16 cellular contexts compared by ENCODE assay signal in the genomic region with DNA sequence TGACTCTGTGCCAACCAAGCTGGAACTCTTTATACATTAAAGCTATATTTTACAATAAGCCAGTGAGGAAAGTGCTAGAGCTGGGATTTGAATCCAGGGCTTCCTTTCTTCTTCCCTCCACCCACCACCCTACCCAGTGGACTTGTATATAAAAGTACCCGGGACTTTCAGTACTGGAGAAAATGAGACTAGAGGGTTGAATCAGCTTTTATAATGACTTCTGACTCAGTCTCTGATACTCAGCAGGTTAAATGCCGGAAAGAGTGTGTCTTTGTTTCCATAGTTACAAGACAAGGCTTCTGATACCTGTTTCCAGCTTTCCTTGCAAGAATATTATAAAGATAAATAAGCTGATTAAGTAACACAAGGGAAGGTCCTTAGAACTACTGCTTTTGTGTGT.
DNase-seq lines count a peak whose midpoint lies in the region; ATAC-seq lines count a peak whose summit lies in the region.
"Had no signal": no experiment of that assay in that cellular context is flagged by ENCODE, and none has a peak within 500 bp of the region (broad histone marks: within the 10 kb centered on the region; RNA-seq: fewer than 3 reads in every experiment).

No MANE protein-coding gene starts in this region.

- H3K4me2 ChIP-seq in GM23248 (ENCODE audit: unreplicated experiment) = no peak overlapping the region

- no peaks in the 10 kb centered on the region for H3F3A ChIP-seq in GM23248 (ENCODE audit: insufficient read depth)

- no peaks in the 10 kb centered on the region for H3K79me2 ChIP-seq in GM23248 (ENCODE audit: insufficient read depth)

- peak overlapping the region in 1 of 2 donors; percentile 67 for H3K27ac Mint-ChIP-seq in activated naive CD4-positive, alpha-beta T cell treated with anti-CD3 and anti-CD28 coated beads, Interleukin-2, amount 50 U/mL, for 72 hours
- H3K27ac Mint-ChIP-seq: activated naive CD8-positive, alpha-beta T cell treated with anti-CD3 and anti-CD28 coated beads, Interleukin-2, amount 10 ng/mL, durations not matched to agents 7 days and 5 days; T-helper 17 cell had no signal

- H3K9me2 ChIP-seq in GM23248 (ENCODE audit: insufficient read depth) = no peaks in the 10 kb centered on the region

- H3K36me3 ChIP-seq in GM23248 (ENCODE audit: low read depth) = no peaks in the 10 kb centered on the region
- H3K36me3 ChIP-seq: Peyer's patch had no signal

- no peaks in the 10 kb centered on the region for H3K9me3 ChIP-seq in GM23248 (ENCODE audit: low read depth)
- H3K9me3 ChIP-seq: heart left ventricle, Peyer's patch had no signal

- H3K9ac ChIP-seq in GM23248 = no peak overlapping the region

- no peaks in the 10 kb centered on the region for H3K27me3 ChIP-seq in GM23248 (replicated peaks; ENCODE audit: insufficient read depth)
- H3K27me3 ChIP-seq: heart left ventricle, Peyer's patch had no signal

- DNase-seq in ELR (ENCODE audit: low read depth) (peak; percentile 38), GM23248 (peak; percentile 45), kidney glomerular epithelial cell (lab: John Stamatoyannopoulos, UW) (peak; percentile 48), DMS153 treated with DMSO at 0.1 percent for 48 hours (lab: John Stamatoyannopoulos, UW; ENCODE audit: unreplicated experiment) (no peak), mucosa of gallbladder (ENCODE audit: low spot score) (no peak)
- no peak for DNase-seq in activated naive CD4-positive, alpha-beta T cell treated with anti-CD3 and anti-CD28 coated beads, Interleukin-2, amount 50 U/mL, for 72 hours (ENCODE audit: low spot score in 2 of 2)
- DNase-seq: activated CD4-positive, alpha-beta T cell treated with anti-CD3 and anti-CD28 coated beads, Interleukin-2, amount 50 U/mL, for 1 hour; activated naive CD8-positive, alpha-beta T cell treated with anti-CD3 and anti-CD28 coated beads, Interleukin-2, amount 10 ng/mL, durations not matched to agents 7 days and 5 days; C1 segment of cervical spinal cord; erythroblast; heart left ventricle; left cardiac atrium; NCI-H187; Peyer's patch; T-helper 17 cell had no signal

- H3K27ac ChIP-seq in GM23248 = no peak overlapping the region
- H3K27ac ChIP-seq: Peyer's patch had no signal

- H4K20me1 ChIP-seq in GM23248 (ENCODE audit: insufficient read depth) = no peaks in the 10 kb centered on the region

- peak; percentile 87 to 94 for ATAC-seq in activated naive CD4-positive, alpha-beta T cell treated with anti-CD3 and anti-CD28 coated beads, Interleukin-2, amount 50 U/mL, for 72 hours
- ATAC-seq in HG03135 (IDR thresholded peaks at IDR 0.05; ENCODE audit: unreplicated experiment) = no peak
- ATAC-seq: heart left ventricle, T-helper 17 cell had no signal

- no peaks in the 10 kb centered on the region for H3K9me3 Mint-ChIP-seq in activated naive CD4-positive, alpha-beta T cell treated with anti-CD3 and anti-CD28 coated beads, Interleukin-2, amount 50 U/mL, for 72 hours
- H3K9me3 Mint-ChIP-seq: activated naive CD8-positive, alpha-beta T cell treated with anti-CD3 and anti-CD28 coated beads, Interleukin-2, amount 10 ng/mL, durations not matched to agents 7 days and 5 days had no signal

- in situ Hi-C loops in GM23248 (cut with MboI) = loop anchor here (5.0 to 25.0 kb wide), 2 partner anchors 143 to 357 kb away; no protein-coding TSS in a partner anchor

- no peak overlapping the region for H2AFZ ChIP-seq in GM23248

- 12 to 16% methylated on average over 2 of the region's 2 CpGs for whole genome bisulfite sequencing in GM23248 (ENCODE audit: low coverage in 1 of 2, low lambda C conversion rate in 2 of 2, missing lambda C conversion rate in 2 of 2), 2 experiments

- H3K4me3 ChIP-seq in GM23248 = no peak overlapping the region
- H3K4me3 ChIP-seq: heart left ventricle, Peyer's patch had no signal

- no peaks in the 10 kb centered on the region for H3K4me1 ChIP-seq in GM23248 (ENCODE audit: insufficient read depth)
- H3K4me1 ChIP-seq: Peyer's patch had no signal

- no peaks in the 10 kb centered on the region for H3K36me3 Mint-ChIP-seq in activated naive CD4-positive, alpha-beta T cell treated with anti-CD3 and anti-CD28 coated beads, Interleukin-2, amount 50 U/mL, for 72 hours
- H3K36me3 Mint-ChIP-seq: activated naive CD8-positive, alpha-beta T cell treated with anti-CD3 and anti-CD28 coated beads, Interleukin-2, amount 10 ng/mL, durations not matched to agents 7 days and 5 days had no signal

Comparison
In these comparisons a context has a peak if more than half of its experiments do, and no peak if none do; other contexts are left out.
1. DNase-seq: peak in ELR (single experiment), GM23248 (single experiment) and kidney glomerular epithelial cell (single experiment); none in activated naive CD4-positive, alpha-beta T cell treated with anti-CD3 and anti-CD28 coated beads, Interleukin-2, amount 50 U/mL, for 72 hours (0 of 2), DMS153 treated with DMSO at 0.1 percent for 48 hours (single experiment) and mucosa of gallbladder (single experiment).